Comparison of ENCODE assay signal across 9 cellular contexts in genomic region chr4:2861631-2862436, GRCh38. TPM values are rescaled to one million over a fixed set of nuclear protein-coding genes. Genes with fewer than 3 reads are reported as not detected.
DNase-seq lines count a peak whose midpoint lies in the region; ATAC-seq, FAIRE-seq and TF ChIP-seq lines count a peak whose summit lies in the region.
"Had no signal": no experiment of that assay in that cellular context is flagged by ENCODE, and none has a peak within 500 bp of the region (broad histone marks: within the 10 kb centered on the region; RNA-seq: fewer than 3 reads in every experiment).

No MANE protein-coding gene starts in this region.

- H3K4me3 ChIP-seq in heart right ventricle (no peak overlapping the region), sigmoid colon (no peak overlapping the region)

- H3K27ac ChIP-seq in heart right ventricle (peak overlapping the region; percentile 51 to 87 (median 71)), sigmoid colon (peak overlapping the region; percentile 27 to 62 (median 56))

- 60 to 65% methylated on average over 4 of the region's 4 CpGs for WGBS in heart right ventricle, 2 donors
- 74 to 77% methylated on average over 4 of the region's 4 CpGs for WGBS in sigmoid colon, 2 donors

- no peaks in the 10 kb centered on the region for H3K9me3 ChIP-seq in heart right ventricle
- H3K9me3 ChIP-seq in sigmoid colon, result no peaks in the 10 kb centered on the region

- DNase-seq in GM12891 (ENCODE audit: insufficient read length, low spot score), result no peak
- DNase-seq in RPMI8226, result peak; percentile 36
- DNase-seq in heart right ventricle, result no peak
- DNase-seq in sigmoid colon, result no peak
- no peak for DNase-seq in Ammon's horn (ENCODE audit: low spot score)
- no peak for DNase-seq in HPDE6-E6E7 (ENCODE audit: extremely low spot score)
- no peak for DNase-seq in stimulated activated naive CD4-positive, alpha-beta T cell (lab: John Stamatoyannopoulos, UW)
- DNase-seq: NCI-H187 had no signal

- intact Hi-C loops in heart right ventricle (cut with DNase I) (loop anchor here in 2 of 10 donors (5.0 kb wide), 2 partner anchors 70 to 100 kb away; no protein-coding TSS in a partner anchor), sigmoid colon (cut with DNase I) (no loop called here)

- TF ChIP-seq EP300 in sigmoid colon (IDR thresholded peaks at IDR 0.05), result no peak

- H3K4me1 ChIP-seq in heart right ventricle (peaks cover 57 to 100% (median 97%) of the 10 kb centered on the region in 9 donors), sigmoid colon (peaks cover 0 to 97% (median 90%) of the 10 kb centered on the region in 4 donors)

- peak in 5 of 8 donors; percentile 14 to 29 (median 23) for ATAC-seq in heart right ventricle
- no peak for ATAC-seq in HG03442 (IDR thresholded peaks at IDR 0.05; ENCODE audit: unreplicated experiment)

- peak; percentile 45 for FAIRE-seq in GM12891 (lab: Jason Lieb, UNC)

- TF ChIP-seq CTCF in heart right ventricle (IDR thresholded peaks at IDR 0.05), result no peak
- TF ChIP-seq CTCF in sigmoid colon (IDR thresholded peaks at IDR 0.05), result no peak

- H3K36me3 ChIP-seq in heart right ventricle, result peaks cover 0 to 5% (median 0%) of the 10 kb centered on the region in 9 donors
- H3K36me3 ChIP-seq in sigmoid colon, result no peaks in the 10 kb centered on the region

- H3K27me3 ChIP-seq in heart right ventricle (no peaks in the 10 kb centered on the region), sigmoid colon (no peaks in the 10 kb centered on the region)

- no peak for TF ChIP-seq POLR2A in GM12891 (IDR thresholded peaks at IDR 0.05; ENCODE audit: low read depth, low read length)
- TF ChIP-seq POLR2A in sigmoid colon (IDR thresholded peaks at IDR 0.05), result no peak

TF ChIP-seq in GM12891, 5 proteins besides CTCF, POLR2A, EP300 and RAD21:
- TF ChIP-seq SPI1 (IDR thresholded peaks at IDR 0.05; ENCODE audit: low read depth, low read length) (peak; percentile 72), POU2F2 (IDR thresholded peaks at IDR 0.05; ENCODE audit: low read depth, low read length) (no peak), POLR2AphosphoS5 (IDR thresholded peaks at IDR 0.05; ENCODE audit: low read depth, low read length) (no peak), TAF1 (IDR thresholded peaks at IDR 0.05; ENCODE audit: low read depth, low read length) (no peak), PAX5 (IDR thresholded peaks at IDR 0.05; ENCODE audit: insufficient read depth, low read length, severe bottlenecking) (no peak)

RNA-seq across cellular contexts. Expression of gene ADD1, which starts 18.2 kb away (rescaled TPM):
- 112 TPM for polyA plus RNA-seq in GM12891 (2012; ENCODE audit: low read depth, missing spikeins)
- total RNA-seq in heart right ventricle (100 to 1,000 TPM; 188 to 289 (median 214) TPM), sigmoid colon (100 to 1,000 TPM; 166 to 378 (median 183) TPM)
- polyA plus RNA-seq in heart right ventricle (100 to 1,000 TPM; 163 to 448 TPM), sigmoid colon (100 to 1,000 TPM; 113 to 162 (median 120) TPM)
